Comparison of ENCODE assay signal across 10 cellular contexts in the genomic region with DNA sequence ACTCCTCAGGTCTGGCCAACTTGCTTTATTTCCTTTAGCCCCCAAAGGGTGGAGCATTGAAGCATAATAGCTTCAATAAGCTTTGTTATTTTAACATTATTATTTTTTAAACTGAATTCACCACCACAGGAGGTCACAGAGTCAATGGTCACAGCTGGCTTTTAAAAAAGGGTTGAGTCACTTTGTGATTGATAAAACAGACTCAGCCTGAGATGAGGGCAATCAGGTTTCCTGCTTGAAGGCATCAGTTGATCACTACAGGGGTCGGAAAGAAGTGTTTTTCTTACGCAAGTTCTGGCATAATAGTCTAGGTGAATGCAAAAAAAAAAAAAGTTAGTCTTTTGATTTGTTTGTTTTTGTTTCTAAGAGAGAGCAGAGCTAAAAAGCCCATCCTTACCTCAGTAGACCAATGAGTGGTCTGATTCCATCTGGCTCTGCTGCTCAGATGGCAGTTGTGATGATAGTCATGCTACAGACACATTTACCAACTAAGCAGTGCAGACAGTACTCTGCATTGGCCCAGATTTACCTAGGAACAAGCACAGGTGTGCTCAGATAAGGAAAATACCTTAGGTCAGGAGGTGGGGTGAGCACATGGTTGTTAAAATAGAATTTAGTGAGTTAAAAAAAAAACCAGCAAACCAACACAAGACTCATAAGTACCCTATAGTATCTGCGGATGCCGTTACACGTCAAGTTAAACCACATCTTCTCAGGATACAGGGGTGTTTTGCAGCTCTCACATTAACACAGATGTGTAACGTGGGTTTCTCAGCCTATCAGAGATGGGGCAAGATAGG. TPM values are rescaled to one million over a fixed set of nuclear protein-coding genes. Genes with fewer than 3 reads are reported as not detected.
A peak's percentile ranks its signal among the peaks of the same experiment; 100 is the strongest.
DNase-seq lines count a peak whose midpoint lies in the region; ATAC-seq and TF ChIP-seq lines count a peak whose summit lies in the region.
"Had no signal": no experiment of that assay in that cellular context is flagged by ENCODE, and none has a peak within 500 bp of the region (broad histone marks: within the 10 kb centered on the region; RNA-seq: fewer than 3 reads in every experiment).

No MANE protein-coding gene starts in this region.

- WGBS in prostate gland, result 63% methylated on average over 6 of the region's 6 CpGs

- H3K4me3 ChIP-seq in GM12865 (ENCODE audit: low read depth, low read length) (peak overlapping the region; percentile 60), prostate gland (no peak overlapping the region)
- H3K4me3 ChIP-seq: K562 had no signal

- intact Hi-C loops in prostate gland (cut with DNase I), result no loop called here

- no peaks in the 10 kb centered on the region for H3K36me3 ChIP-seq in prostate gland
- H3K36me3 ChIP-seq: heart left ventricle had no signal

- H3K4me1 Mint-ChIP-seq in naive B cell, result peaks cover 25 to 35% (median 29%) of the 10 kb centered on the region in 3 donors

- peak; percentile 30 for ATAC-seq in HG02943 (IDR thresholded peaks at IDR 0.05; ENCODE audit: low read depth, unreplicated experiment)
- peak; percentile 2 to 11 for ATAC-seq in naive B cell (ENCODE audit: low read depth in 2 of 2)
- ATAC-seq: K562 had no signal

- H3K27me3 ChIP-seq in prostate gland (replicated peaks; ENCODE audit: insufficient read depth), result peaks cover 2% of the 10 kb centered on the region

- H3K9me3 Mint-ChIP-seq in naive B cell, result no peaks in the 10 kb centered on the region

- peak; percentile 57 for DNase-seq in GM12865 (ENCODE audit: low read depth)
- peak; percentile 34 for DNase-seq in activated gamma-delta T cell treated with anti-CD3 and anti-CD28 coated beads, Interleukin-2, amount 50 U/mL, for 16 hours (ENCODE audit: low read depth)
- DNase-seq in naive B cell, result peak; percentile 27
- DNase-seq in effector CD8-positive, alpha-beta T cell (lab: John Stamatoyannopoulos, UW), result no peak
- no peak for DNase-seq in prostate gland (ENCODE audit: low spot score)
- DNase-seq in HuH-7.5 (ENCODE audit: low spot score), result no peak
- no peak for DNase-seq in NCI-H1092 treated with DMSO at 0.1 percent for 48 hours (lab: John Stamatoyannopoulos, UW)

- TF ChIP-seq CTCF in GM12865 (IDR thresholded peaks at IDR 0.05; ENCODE audit: insufficient read depth, low read depth, low read length, missing control alignments), result no peak
- TF ChIP-seq CTCF in prostate gland (IDR thresholded peaks at IDR 0.05), result no peak

- no peak overlapping the region for H3K27ac ChIP-seq in prostate gland

- no peaks in the 10 kb centered on the region for H3K27me3 Mint-ChIP-seq in naive B cell

- no peak overlapping the region for H3K27ac Mint-ChIP-seq in naive B cell

- H3K9me3 ChIP-seq in prostate gland, result no peaks in the 10 kb centered on the region
- H3K9me3 ChIP-seq: heart left ventricle had no signal

- no peak overlapping the region for H3K4me3 Mint-ChIP-seq in naive B cell

- H3K4me1 ChIP-seq in prostate gland (replicated peaks), result no peaks in the 10 kb centered on the region

- H3K36me3 Mint-ChIP-seq in naive B cell, result peaks cover 0 to 5% of the 10 kb centered on the region in 2 donors

- no peak for TF ChIP-seq POLR2A in prostate gland (IDR thresholded peaks at IDR 0.05)

RNA-seq across cellular contexts. Expression of gene ZNF80, which starts 22.6 kb away (rescaled TPM):
- polyA plus RNA-seq in naive B cell (ENCODE audit: low read depth in 6 of 6), result under 1 TPM in 1 of 6 donors, not detected in 5; 0.27 TPM
- total RNA-seq in prostate gland, result under 1 TPM in 1 of 2 donors, not detected in 1; 0.62 TPM
- polyA plus RNA-seq: heart left ventricle had no signal

RNA-seq across cellular contexts. Expression of gene DRD3, which starts 35.9 kb away (rescaled TPM):
- polyA plus RNA-seq in naive B cell (ENCODE audit: low read depth in 6 of 6), result not detected
- not detected for total RNA-seq in prostate gland
- total RNA-seq: heart left ventricle, K562 had no signal
- polyA plus RNA-seq: heart left ventricle, K562 had no signal

Comparison
In these comparisons a context has a peak if more than half of its experiments do, and no peak if none do; other contexts are left out.
1. DNase-seq: peak in GM12865 (single experiment), activated gamma-delta T cell treated with anti-CD3 and anti-CD28 coated beads, Interleukin-2, amount 50 U/mL, for 16 hours (single experiment) and naive B cell (single experiment); none in effector CD8-positive, alpha-beta T cell (single experiment), prostate gland (single experiment), HuH-7.5 (single experiment) and NCI-H1092 treated with DMSO at 0.1 percent for 48 hours (single experiment).